ENCODE assay signal across 1 cellular context in the genomic region with DNA sequence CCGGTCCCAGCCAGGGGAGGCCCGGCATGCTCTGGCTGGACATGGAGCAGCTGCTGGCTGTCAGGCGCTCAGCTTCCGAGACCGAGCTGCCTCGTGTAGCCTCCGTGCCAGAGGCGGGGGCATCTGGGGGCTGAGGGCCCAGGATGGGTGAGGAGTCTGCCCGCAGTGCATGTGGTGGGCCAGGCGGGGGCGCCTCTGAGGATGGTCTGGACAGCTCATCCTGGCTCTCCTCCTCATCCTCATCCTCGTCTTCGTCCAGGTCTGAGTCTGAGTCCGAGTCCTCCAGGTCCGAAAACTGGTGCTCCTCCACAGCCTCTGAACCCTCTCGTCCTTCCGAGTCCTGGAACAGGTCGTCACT.
TF ChIP-seq lines count a peak whose summit lies in the region.

No MANE protein-coding gene starts in this region.

TF ChIP-seq in endothelial cell of umbilical vein, 7 proteins besides CTCF, POLR2A, EP300 and RAD21 (continued from another document):
- TF ChIP-seq, protein P1, sequence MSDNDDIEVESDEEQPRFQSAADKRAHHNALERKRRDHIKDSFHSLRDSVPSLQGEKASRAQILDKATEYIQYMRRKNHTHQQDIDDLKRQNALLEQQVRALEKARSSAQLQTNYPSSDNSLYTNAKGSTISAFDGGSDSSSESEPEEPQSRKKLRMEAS (IDR thresholded peaks at IDR 0.05; ENCODE audit: insufficient read depth, insufficient read length), result no peak
